ENCODE assay signal across 29 cellular contexts in genomic region chr11:93606721-93607120, GRCh38.
"Had no signal": no experiment of that assay in that cellular context is flagged by ENCODE, and none has a peak within 500 bp of the region (broad histone marks: within the 10 kb centered on the region; RNA-seq: fewer than 3 reads in every experiment).

No MANE protein-coding gene starts in this region.

- H3K27ac ChIP-seq: ascending aorta, cardiac muscle cell, VCaP had no signal

- H3K36me3 ChIP-seq: ascending aorta, cardiac muscle cell had no signal

- DNase-seq: activated B cell treated with CpG ODN at 0.5 μM for 24 hours; activated CD4-positive, alpha-beta memory T cell treated with anti-CD3 and anti-CD28 coated beads, Interleukin-2, amount 10 ng/mL, durations not matched to agents 7 days and 5 days; activated CD4-positive, alpha-beta T cell treated with anti-CD3 and anti-CD28 coated beads for 1 hour; activated CD4-positive, alpha-beta T cell treated with anti-CD3 and anti-CD28 coated beads for 36 hours; activated CD4-positive, alpha-beta T cell treated with anti-CD3 and anti-CD28 coated beads for 48 hours; activated CD4-positive, alpha-beta T cell treated with anti-CD3 and anti-CD28 coated beads, Interleukin-2, amount 10 ng/mL, durations not matched to agents 7 days and 5 days; activated CD4-positive, alpha-beta T cell treated with anti-CD3 and anti-CD28 coated beads, Interleukin-2, amount 50 U/mL, for 48 hours; activated CD8-positive, alpha-beta memory T cell treated with anti-CD3 and anti-CD28 coated beads for 24 hours; activated CD8-positive, alpha-beta memory T cell treated with anti-CD3 and anti-CD28 coated beads, Interleukin-2, amount 10 ng/mL, durations not matched to agents 7 days and 5 days; activated CD8-positive, alpha-beta memory T cell treated with anti-CD3 and anti-CD28 coated beads, Interleukin-2, amount 50 U/mL, for 48 hours; activated CD8-positive, alpha-beta T cell treated with anti-CD3 and anti-CD28 coated beads, Interleukin-2, amount 10 ng/mL, durations not matched to agents 7 days and 5 days; activated effector memory CD4-positive, alpha-beta T cell treated with Interleukin-2 at 50 U/mL for 16 hours; activated gamma-delta T cell; activated naive CD4-positive, alpha-beta T cell treated with anti-CD3 and anti-CD28 coated beads, Interleukin-2, amount 10 ng/mL, durations not matched to agents 7 days and 5 days; activated naive CD4-positive, alpha-beta T cell treated with Interleukin-2 at 50 U/mL for 16 hours; activated naive CD8-positive, alpha-beta T cell treated with anti-CD3 and anti-CD28 coated beads, Interleukin-2, amount 10 ng/mL, durations not matched to agents 7 days and 5 days; activated naive CD8-positive, alpha-beta T cell treated with anti-CD3 and anti-CD28 coated beads, Interleukin-2, amount 50 U/mL, for 24 hours; activated T-cell treated with anti-CD3 and anti-CD28 coated beads, Interleukin-2, amount 50 U/mL, for 24 hours; activated T-cell treated with anti-CD3 and anti-CD28 coated beads, Interleukin-2, amount 50 U/mL, for 48 hours; amygdala; anterior cingulate cortex; caudate nucleus; cerebellar nuclear complex; T-helper 2 cell; T-helper 9 cell had no signal

- H3K4me3 ChIP-seq: ascending aorta, cardiac muscle cell had no signal

- H3K9me3 ChIP-seq: ascending aorta had no signal

- H3K4me1 ChIP-seq: ascending aorta had no signal

- ATAC-seq: activated CD4-positive, alpha-beta T cell treated with anti-CD3 and anti-CD28 coated beads for 36 hours; activated CD4-positive, CD25-positive, alpha-beta regulatory T cell treated with anti-CD3 and anti-CD28 coated beads, Interleukin-2, amount 50 U/mL, for 24 hours; activated CD8-positive, alpha-beta memory T cell treated with anti-CD3 and anti-CD28 coated beads, Interleukin-2, amount 10 ng/mL, durations not matched to agents 7 days and 5 days; activated CD8-positive, alpha-beta T cell treated with anti-CD3 and anti-CD28 coated beads, Interleukin-2, amount 10 ng/mL, durations not matched to agents 7 days and 5 days; activated naive CD8-positive, alpha-beta T cell treated with anti-CD3 and anti-CD28 coated beads, Interleukin-2, amount 50 U/mL, for 24 hours had no signal
